Comparison of ENCODE assay signal across 16 cellular contexts in genomic region chr1:159207774-159208459, GRCh38. TPM values are rescaled to one million over a fixed set of nuclear protein-coding genes. Genes with fewer than 3 reads are reported as not detected.
DNase-seq lines count a peak whose midpoint lies in the region; ATAC-seq and TF ChIP-seq lines count a peak whose summit lies in the region.
"Had no signal": no experiment of that assay in that cellular context is flagged by ENCODE, and none has a peak within 500 bp of the region (broad histone marks: within the 10 kb centered on the region; RNA-seq: fewer than 3 reads in every experiment).

No MANE protein-coding gene starts in this region.

- no peak overlapping the region for H4K8ac ChIP-seq in H9 (replicated peaks; ENCODE audit: insufficient read length, low read depth, low read length)

- H4K20me1 ChIP-seq in H9 (ENCODE audit: control insufficient read depth, insufficient read depth, insufficient read length): no peaks in the 10 kb centered on the region

- peaks cover 21 to 48% of the 10 kb centered on the region in 2 experiments for H3K4me1 Mint-ChIP-seq in H9
- H3K4me1 Mint-ChIP-seq: activated CD4-positive, alpha-beta memory T cell treated with anti-CD3 and anti-CD28 coated beads, Interleukin-2, amount 10 ng/mL, durations not matched to agents 7 days and 5 days had no signal

- H3K27me3 ChIP-seq in H9 (ENCODE audit: insufficient read depth, low read length) (no peaks in the 10 kb centered on the region), colonic mucosa (no peaks in the 10 kb centered on the region)
- H3K27me3 ChIP-seq: vagina had no signal

- no peaks in the 10 kb centered on the region for H3K9me3 Mint-ChIP-seq in H9
- H3K9me3 Mint-ChIP-seq: activated CD4-positive, alpha-beta memory T cell treated with anti-CD3 and anti-CD28 coated beads, Interleukin-2, amount 10 ng/mL, durations not matched to agents 7 days and 5 days; activated T-helper 2 cell treated with anti-CD3 and anti-CD28 coated beads, Interferon-gamma antibody, Interleukin-2, Interleukin-4, amounts not matched to agents 10 μg/mL and 5 μg/mL and 100 μg/mL, durations not matched to agents 14 hours and 24 hours and 36 hours; stimulated activated naive B cell treated with anti-CD40 and anti-IgM and Interleukin-4, amounts not matched to agents 10 μg/mL and 1 μg/mL and 100 μg/mL, for 72 hours had no signal

- H3K4ac ChIP-seq in H9 (ENCODE audit: low read depth, low read length): no peak overlapping the region

- no peak overlapping the region for H2BK20ac ChIP-seq in H9 (ENCODE audit: low read depth, low read length, poor library complexity, severe bottlenecking)

- DNase-seq in H9: no peak
- DNase-seq in NCI-H82 treated with DMSO at 0.1 percent for 48 hours (lab: John Stamatoyannopoulos, UW; ENCODE audit: unreplicated experiment): peak; percentile 40
- DNase-seq in fibroblast of pulmonary artery (ENCODE audit: low read depth): peak; percentile 30
- DNase-seq in pons (ENCODE audit: low spot score): peak; percentile 32
- no peak for DNase-seq in colonic mucosa
- DNase-seq in stimulated activated CD4-positive, alpha-beta T cell treated with anti-CD3 and anti-CD28 coated beads, Interleukin-2, amount 100 ng/mL, for 48 hours: no peak
- DNase-seq: activated CD4-positive, alpha-beta memory T cell treated with anti-CD3 and anti-CD28 coated beads, Interleukin-2, amount 10 ng/mL, durations not matched to agents 7 days and 5 days; cortex of kidney; NCI-H2171; stimulated activated naive B cell treated with anti-CD40 and anti-IgM and Interleukin-4, amounts not matched to agents 10 μg/mL and 1 μg/mL and 100 μg/mL, for 72 hours had no signal

- no peaks in the 10 kb centered on the region for H3K4me1 ChIP-seq in H9 (ENCODE audit: insufficient read depth, low read length)
- no peaks in the 10 kb centered on the region for H3K4me1 ChIP-seq in colonic mucosa
- H3K4me1 ChIP-seq: HAP-1, SJSA1, vagina had no signal

- no peak overlapping the region for H2AFZ ChIP-seq in H9 (ENCODE audit: low read length)

- H3K4me3 ChIP-seq in fibroblast of pulmonary artery (replicated peaks; ENCODE audit: low read depth, low read length) (no peak overlapping the region), colonic mucosa (no peak overlapping the region)
- H3K4me3 ChIP-seq: HAP-1, SJSA1 had no signal

- no peak overlapping the region for H3K18ac ChIP-seq in H9 (ENCODE audit: insufficient read length, low read depth, low read length)

- H3K9me3 ChIP-seq in H9 (ENCODE audit: control insufficient read depth, low read depth, low read length) (no peaks in the 10 kb centered on the region), colonic mucosa (no peaks in the 10 kb centered on the region)
- H3K9me3 ChIP-seq: HAP-1, SJSA1, vagina had no signal

- no peak overlapping the region for H2BK15ac ChIP-seq in H9 (ENCODE audit: low read depth, low read length)

- no peak overlapping the region for H3K23ac ChIP-seq in H9 (ENCODE audit: insufficient read length, low read depth, low read length)

- H3K36me3 ChIP-seq in colonic mucosa: no peaks in the 10 kb centered on the region
- H3K36me3 ChIP-seq: HAP-1, SJSA1, vagina had no signal

- peak overlapping the region; percentile 47 to 76 for H3K4me3 Mint-ChIP-seq in H9
- H3K4me3 Mint-ChIP-seq: activated CD4-positive, alpha-beta memory T cell treated with anti-CD3 and anti-CD28 coated beads, Interleukin-2, amount 10 ng/mL, durations not matched to agents 7 days and 5 days; stimulated activated naive B cell treated with anti-CD40 and anti-IgM and Interleukin-4, amounts not matched to agents 10 μg/mL and 1 μg/mL and 100 μg/mL, for 72 hours had no signal

- H3K9ac ChIP-seq in H9 (ENCODE audit: extremely low read depth, insufficient read length, low read length) (no peak overlapping the region), colonic mucosa (ENCODE audit: low read depth in 2 of 2, low read length in 2 of 2) (no peak overlapping the region)

- H3K27ac ChIP-seq in H9 (ENCODE audit: insufficient read length, low read depth, low read length): no peak overlapping the region
- no peak overlapping the region for H3K27ac ChIP-seq in colonic mucosa
- H3K27ac ChIP-seq: SJSA1, vagina had no signal

- H2BK5ac ChIP-seq in H9 (ENCODE audit: insufficient read length, low read length): no peak overlapping the region

- TF ChIP-seq CTCF in H9 (conservative IDR thresholded peaks at IDR 0.05) (no peak), fibroblast of pulmonary artery (IDR thresholded peaks at IDR 0.05; ENCODE audit: low read length, missing control alignments) (no peak), colonic mucosa (IDR thresholded peaks at IDR 0.05) (no peak)

- H4K91ac ChIP-seq in H9 (ENCODE audit: insufficient read length, low read depth, low read length): no peak overlapping the region

- H3K14ac ChIP-seq in H9 (ENCODE audit: insufficient read depth, low read length): no peak overlapping the region

- intact Hi-C loops in colonic mucosa (cut with DNase I): loop anchor here (10.0 kb wide), 1 partner anchor 567 kb away; no protein-coding TSS in a partner anchor

- no peak overlapping the region for H4K5ac ChIP-seq in H9 (ENCODE audit: insufficient read length, low read depth, low read length)

- H2AK5ac ChIP-seq in H9 (ENCODE audit: insufficient read length, low read length): no peak overlapping the region

- no peaks in the 10 kb centered on the region for H3K79me2 ChIP-seq in H9 (ENCODE audit: insufficient read depth, low read length)

- no peaks in the 10 kb centered on the region for H3K23me2 ChIP-seq in H9 (ENCODE audit: insufficient read length, low read depth, low read length, poor library complexity, severe bottlenecking)

- no peak for ATAC-seq in HG03280 (IDR thresholded peaks at IDR 0.05; ENCODE audit: unreplicated experiment)

- no CpG with 5 or more reads among the region's 11 CpGs for WGBS in H9 (ENCODE audit: extremely low coverage, insufficient read length, low lambda C conversion rate)

- H3K79me1 ChIP-seq in H9 (ENCODE audit: insufficient read depth, low read depth, low read length, poor library complexity, severe bottlenecking): no peaks in the 10 kb centered on the region

- H3K36me3 Mint-ChIP-seq in H9 (ENCODE audit: insufficient read depth in 1 of 3, low read depth in 3 of 3): no peaks in the 10 kb centered on the region
- H3K36me3 Mint-ChIP-seq: stimulated activated naive B cell treated with anti-CD40 and anti-IgM and Interleukin-4, amounts not matched to agents 10 μg/mL and 1 μg/mL and 100 μg/mL, for 72 hours had no signal

- H3K4me2 ChIP-seq in H9 (ENCODE audit: insufficient read depth, insufficient read length, low read length): peak overlapping the region; percentile 17

- no peak overlapping the region for H2BK120ac ChIP-seq in H9 (ENCODE audit: low read depth, low read length, poor library complexity, severe bottlenecking)

- H2BK12ac ChIP-seq in H9 (ENCODE audit: insufficient read length, low read depth, low read length): no peak overlapping the region

- H3K56ac ChIP-seq in H9 (ENCODE audit: insufficient read length, low read depth, low read length): no peak overlapping the region

- H3K27ac Mint-ChIP-seq in H9: no peak overlapping the region
- H3K27ac Mint-ChIP-seq: activated CD4-positive, alpha-beta memory T cell treated with anti-CD3 and anti-CD28 coated beads, Interleukin-2, amount 10 ng/mL, durations not matched to agents 7 days and 5 days; activated T-helper 2 cell treated with anti-CD3 and anti-CD28 coated beads, Interferon-gamma antibody, Interleukin-2, Interleukin-4, amounts not matched to agents 10 μg/mL and 5 μg/mL and 100 μg/mL, durations not matched to agents 14 hours and 24 hours and 36 hours; stimulated activated naive B cell treated with anti-CD40 and anti-IgM and Interleukin-4, amounts not matched to agents 10 μg/mL and 1 μg/mL and 100 μg/mL, for 72 hours had no signal

- peaks cover 27% of the 10 kb centered on the region for H3K27me3 Mint-ChIP-seq in H9 (ENCODE audit: low read depth)

- H3T11ph ChIP-seq in H9 (ENCODE audit: low read length): no peak overlapping the region

RNA-seq across cellular contexts. Expression of gene ACKR1, which starts 3.2 kb away (rescaled TPM):
- total RNA-seq in H9 (2021) (0.26 and 0.39 TPM in 2 replicates), colonic mucosa (10 to 100 TPM; 11.6 to 23.9 TPM)
- total RNA-seq: activated CD4-positive, alpha-beta memory T cell treated with anti-CD3 and anti-CD28 coated beads, Interleukin-2, amount 10 ng/mL, durations not matched to agents 7 days and 5 days; activated T-helper 2 cell treated with anti-CD3 and anti-CD28 coated beads, Interferon-gamma antibody, Interleukin-2, Interleukin-4, amounts not matched to agents 10 μg/mL and 5 μg/mL and 100 μg/mL, durations not matched to agents 14 hours and 24 hours and 36 hours; lung microvascular endothelial cell; SJSA1 had no signal

RNA-seq across cellular contexts. Expression of gene CADM3, which starts 36.5 kb away (rescaled TPM):
- total RNA-seq in H9 (2021): 5.6 and 5.7 TPM in 2 replicates
- 1 to 10 TPM; 2.7 to 8.7 TPM for total RNA-seq in colonic mucosa
- total RNA-seq: activated CD4-positive, alpha-beta memory T cell treated with anti-CD3 and anti-CD28 coated beads, Interleukin-2, amount 10 ng/mL, durations not matched to agents 7 days and 5 days; activated T-helper 2 cell treated with anti-CD3 and anti-CD28 coated beads, Interferon-gamma antibody, Interleukin-2, Interleukin-4, amounts not matched to agents 10 μg/mL and 5 μg/mL and 100 μg/mL, durations not matched to agents 14 hours and 24 hours and 36 hours; SJSA1 had no signal

Comparison
In these comparisons a context has a peak if more than half of its experiments do, and no peak if none do; other contexts are left out.
1. DNase-seq: peak in NCI-H82 treated with DMSO at 0.1 percent for 48 hours (single experiment), fibroblast of pulmonary artery (single experiment) and pons (single experiment); none in H9 (single experiment), colonic mucosa (single experiment) and stimulated activated CD4-positive, alpha-beta T cell treated with anti-CD3 and anti-CD28 coated beads, Interleukin-2, amount 100 ng/mL, for 48 hours (0 of 2).